Comparison of ENCODE assay signal across 26 cellular contexts in the genomic region with DNA sequence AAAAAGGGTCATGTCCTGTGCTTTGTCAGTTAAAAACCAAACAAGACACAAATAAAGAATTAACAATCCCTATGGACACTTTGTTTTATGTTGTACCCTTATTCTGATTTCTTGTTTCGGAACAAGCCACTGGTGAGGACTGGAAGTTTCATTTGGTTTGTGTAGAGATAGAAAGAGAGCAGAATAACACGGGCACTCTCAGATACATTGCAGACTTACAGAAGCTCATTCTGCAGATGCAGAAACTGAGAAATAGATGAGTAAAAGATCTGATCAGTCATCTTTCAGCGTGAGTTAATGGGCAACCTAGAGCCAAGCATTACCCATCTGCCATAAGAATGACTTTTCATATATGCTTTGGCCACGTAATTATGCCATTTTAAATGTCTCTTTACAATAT.
"Had no signal": no experiment of that assay in that cellular context is flagged by ENCODE, and none has a peak within 500 bp of the region (broad histone marks: within the 10 kb centered on the region; RNA-seq: fewer than 3 reads in every experiment).

No MANE protein-coding gene starts in this region.

- H3K4me3 ChIP-seq: stomach, suprapubic skin, testis, thoracic aorta, thyroid gland, tibial artery, tibial nerve, transverse colon, upper lobe of left lung, upper lobe of right lung, uterus, vagina had no signal

- DNase-seq: stimulated activated CD4-positive, alpha-beta T cell treated with anti-CD3 and anti-CD28 coated beads, Interleukin-2, amount 100 ng/mL, for 48 hours; stimulated activated CD4-positive, alpha-beta T cell treated with anti-CD3 and anti-CD28 coated beads, Interleukin-4, amount 100 ng/mL, for 1 hour; stimulated activated CD4-positive, alpha-beta T cell treated with anti-CD3 and anti-CD28 coated beads, Interleukin-4, amount 100 ng/mL, for 24 hours; stimulated activated CD4-positive, alpha-beta T cell treated with anti-CD3 and anti-CD28 coated beads, Interleukin-4, amount 100 ng/mL, for 4 hours; stimulated activated CD8-positive, alpha-beta memory T cell treated with anti-CD3 and anti-CD28 coated beads, Interleukin-4, amount 100 ng/mL, for 48 hours; stimulated activated naive B cell treated with anti-CD40 and anti-IgM and Interleukin-4, amounts not matched to agents 10 μg/mL and 1 μg/mL and 100 μg/mL, for 72 hours; stimulated activated naive CD4-positive, alpha-beta T cell; stimulated activated naive CD4-positive, alpha-beta T cell treated with Interleukin-2 at 50 U/mL for 16 hours; stimulated activated naive CD8-positive, alpha-beta T cell treated with anti-CD3 and anti-CD28 coated beads, Interleukin-15, amount 100 ng/mL, for 72 hours; stimulated activated naive CD8-positive, alpha-beta T cell treated with anti-CD3 and anti-CD28 coated beads, Interleukin-15, Interleukin-2, amounts not matched to agents 100 U/mL and 50 U/mL, for 24 hours; stomach; substantia nigra; testis; thyroid gland; tibial artery; transverse colon; trophoblast cell; upper lobe of left lung; upper lobe of right lung; uterus had no signal

- H3K36me3 ChIP-seq: stomach, suprapubic skin, thoracic aorta, thyroid gland, tibial artery, tibial nerve, transverse colon, upper lobe of left lung, upper lobe of right lung, uterus, vagina had no signal

- H3K27me3 ChIP-seq: stomach, suprapubic skin, testis, thyroid gland, tibial artery, tibial nerve, transverse colon, upper lobe of right lung, uterus, vagina had no signal

- H3K4me1 ChIP-seq: stomach, suprapubic skin, testis, thyroid gland, tibial artery, tibial nerve, transverse colon, upper lobe of left lung, upper lobe of right lung, uterus, vagina had no signal

- H3K9me3 ChIP-seq: stomach, suprapubic skin, testis, thoracic aorta, thyroid gland, tibial artery, tibial nerve, transverse colon, upper lobe of right lung, uterus, vagina had no signal

- ATAC-seq: stimulated activated effector memory CD8-positive, alpha-beta T cell treated with anti-CD3 and anti-CD28 coated beads, Interleukin-12 subunit alpha, Interleukin-12 subunit beta, amount 100 ng/mL, for 72 hours; stimulated activated memory B cell treated with anti-CD40 and anti-IgM and Interleukin-4, amounts not matched to agents 10 μg/mL and 1 μg/mL and 100 μg/mL, for 72 hours; stimulated activated naive B cell treated with anti-CD40 and anti-IgM and Interleukin-4, amounts not matched to agents 10 μg/mL and 1 μg/mL and 100 μg/mL, for 72 hours; stimulated activated naive CD8-positive, alpha-beta T cell treated with anti-CD3 and anti-CD28 coated beads, Interleukin-15, amount 100 ng/mL, for 72 hours; stimulated activated naive CD8-positive, alpha-beta T cell treated with anti-CD3 and anti-CD28 coated beads, Interleukin-15, Interleukin-2, amounts not matched to agents 100 U/mL and 50 U/mL, for 24 hours; upper lobe of right lung had no signal

- H3K27ac ChIP-seq: stomach, suprapubic skin, testis, thoracic aorta, thyroid gland, tibial artery, tibial nerve, transverse colon, upper lobe of left lung, upper lobe of right lung, uterus, vagina had no signal
